In the genomic region with DNA sequence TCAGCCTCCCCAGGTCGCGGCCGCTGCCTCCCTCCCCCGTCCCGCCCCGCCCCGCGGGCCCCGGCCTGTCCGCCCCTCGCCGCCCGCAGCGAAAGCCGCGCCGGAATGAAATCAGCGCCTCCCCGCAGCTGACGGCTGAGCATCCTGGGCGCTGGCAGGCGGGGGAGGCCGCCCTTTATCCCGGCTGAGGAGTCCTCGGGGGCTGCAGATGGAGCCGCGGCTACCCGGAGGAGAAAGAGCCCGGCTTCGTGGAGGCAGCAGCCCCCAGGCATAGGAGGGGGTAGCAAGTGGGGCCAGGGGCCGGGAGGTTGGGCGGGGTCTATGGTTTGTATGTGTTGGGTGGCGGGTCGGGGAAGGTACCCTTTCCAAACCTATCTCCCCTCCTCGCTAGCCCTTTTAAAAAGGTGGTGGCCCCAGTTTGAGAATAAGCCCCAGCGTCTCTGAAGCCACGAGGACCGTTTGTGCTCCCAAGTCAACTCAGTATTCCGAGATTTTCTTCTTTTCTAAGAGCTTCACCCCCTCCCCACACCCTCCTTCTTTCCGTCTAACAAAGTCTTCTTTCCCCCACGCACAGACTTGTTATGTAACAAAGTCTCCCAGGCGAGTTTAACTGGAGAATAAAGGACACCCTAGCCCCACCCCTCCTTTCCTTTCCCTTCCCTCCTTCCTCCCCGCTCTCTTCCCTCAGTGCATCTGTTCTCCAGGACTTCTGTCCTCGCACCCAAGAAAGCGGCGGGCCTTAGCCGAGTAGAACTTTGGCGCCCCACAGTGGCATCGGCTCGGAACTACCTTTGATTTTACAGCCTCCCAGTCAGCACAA, we compare ENCODE assay signal across 1 cellular context.
TF ChIP-seq lines count a peak whose summit lies in the region.

No MANE protein-coding gene starts in this region.

TF ChIP-seq in HEK293, 187 proteins besides CTCF, POLR2A, EP300 and RAD21 (continued from another document and continues in another):
- TF ChIP-seq, protein P1, sequence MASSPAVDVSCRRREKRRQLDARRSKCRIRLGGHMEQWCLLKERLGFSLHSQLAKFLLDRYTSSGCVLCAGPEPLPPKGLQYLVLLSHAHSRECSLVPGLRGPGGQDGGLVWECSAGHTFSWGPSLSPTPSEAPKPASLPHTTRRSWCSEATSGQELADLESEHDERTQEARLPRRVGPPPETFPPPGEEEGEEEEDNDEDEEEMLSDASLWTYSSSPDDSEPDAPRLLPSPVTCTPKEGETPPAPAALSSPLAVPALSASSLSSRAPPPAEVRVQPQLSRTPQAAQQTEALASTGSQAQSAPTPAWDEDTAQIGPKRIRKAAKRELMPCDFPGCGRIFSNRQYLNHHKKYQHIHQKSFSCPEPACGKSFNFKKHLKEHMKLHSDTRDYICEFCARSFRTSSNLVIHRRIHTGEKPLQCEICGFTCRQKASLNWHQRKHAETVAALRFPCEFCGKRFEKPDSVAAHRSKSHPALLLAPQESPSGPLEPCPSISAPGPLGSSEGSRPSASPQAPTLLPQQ (tag by site-specific recombination; IDR thresholded peaks at IDR 0.05) = peak; percentile 93
- TF ChIP-seq TCF7L2 (IDR thresholded peaks at IDR 0.05; ENCODE audit: borderline replicate concordance, low read depth, low read length) = no peak
- TF ChIP-seq ZFP37 (tag by site-specific recombination; IDR thresholded peaks at IDR 0.05) = 0 out of 2 replicates have a peak, but pooled peaks have one; percentile 25
- TF ChIP-seq KLF16 (tag by site-specific recombination; IDR thresholded peaks at IDR 0.05) = 0 out of 2 replicates have a peak, but pooled peaks have one; percentile 36
- no peak for TF ChIP-seq ZSCAN5A (tag by site-specific recombination; IDR thresholded peaks at IDR 0.05)
- peak; percentile 44; the same call in 1 of the 2 replicates for TF ChIP-seq WT1 (tag by site-specific recombination; IDR thresholded peaks at IDR 0.05)
- TF ChIP-seq GLIS1 (tag by site-specific recombination; IDR thresholded peaks at IDR 0.05) = peak; percentile 67
- TF ChIP-seq SCRT2 (tag by site-specific recombination; IDR thresholded peaks at IDR 0.05) = no peak
- TF ChIP-seq ZNF114 (tag by site-specific recombination; IDR thresholded peaks at IDR 0.05) = no peak
- TF ChIP-seq EGR2 (tag by site-specific recombination; IDR thresholded peaks at IDR 0.05; ENCODE audit: low read depth) = peak; percentile 37; the same call in 1 of the 2 replicates
- peak; percentile 83 for TF ChIP-seq PATZ1 (tag by site-specific recombination; IDR thresholded peaks at IDR 0.05)
- peak; percentile 54; the same call in 1 of the 2 replicates for TF ChIP-seq ZNF660 (tag by site-specific recombination; IDR thresholded peaks at IDR 0.05)
- TF ChIP-seq HOXD13 (CRISPR knock-in tag; IDR thresholded peaks at IDR 0.05; ENCODE audit: borderline replicate concordance) = no peak
- TF ChIP-seq ZNF549 (tag by site-specific recombination; IDR thresholded peaks at IDR 0.05) = no peak
- TF ChIP-seq ZNF335 (tag by site-specific recombination; conservative IDR thresholded peaks at IDR 0.05) = peak; percentile 93
- TF ChIP-seq ZNF654 (tag by site-specific recombination; IDR thresholded peaks at IDR 0.05; ENCODE audit: low read depth) = peak; percentile 99
- TF ChIP-seq ZNF514 (tag by site-specific recombination; IDR thresholded peaks at IDR 0.05) = no peak
- TF ChIP-seq ZNF558 (tag by site-specific recombination; IDR thresholded peaks at IDR 0.05) = no peak; the same call in 1 of the 2 replicates
- TF ChIP-seq OVOL3 (tag by site-specific recombination; IDR thresholded peaks at IDR 0.05) = no peak
- peak; percentile 69 for TF ChIP-seq SP2 (tag by site-specific recombination; IDR thresholded peaks at IDR 0.05)
- no peak for TF ChIP-seq BCL11B (tag by site-specific recombination; IDR thresholded peaks at IDR 0.05; ENCODE audit: low read depth)
- no peak; the same call in 1 of the 2 replicates for TF ChIP-seq ZEB2 (tag by site-specific recombination; IDR thresholded peaks at IDR 0.05)
- peak; percentile 26; the same call in 1 of the 2 replicates for TF ChIP-seq ZNF391 (tag by site-specific recombination; IDR thresholded peaks at IDR 0.05; ENCODE audit: borderline replicate concordance, low read depth)
- 0 out of 2 replicates have a peak, but pooled peaks have one; percentile 31 for TF ChIP-seq ZNF501 (tag by site-specific recombination; IDR thresholded peaks at IDR 0.05)
- TF ChIP-seq, protein P2, sequence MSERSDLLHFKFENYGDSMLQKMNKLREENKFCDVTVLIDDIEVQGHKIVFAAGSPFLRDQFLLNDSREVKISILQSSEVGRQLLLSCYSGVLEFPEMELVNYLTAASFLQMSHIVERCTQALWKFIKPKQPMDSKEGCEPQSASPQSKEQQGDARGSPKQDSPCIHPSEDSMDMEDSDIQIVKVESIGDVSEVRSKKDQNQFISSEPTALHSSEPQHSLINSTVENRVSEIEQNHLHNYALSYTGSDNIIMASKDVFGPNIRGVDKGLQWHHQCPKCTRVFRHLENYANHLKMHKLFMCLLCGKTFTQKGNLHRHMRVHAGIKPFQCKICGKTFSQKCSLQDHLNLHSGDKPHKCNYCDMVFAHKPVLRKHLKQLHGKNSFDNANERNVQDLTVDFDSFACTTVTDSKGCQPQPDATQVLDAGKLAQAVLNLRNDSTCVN (tag by site-specific recombination; optimal IDR thresholded peaks at IDR 0.05) = peak; percentile 38
- TF ChIP-seq KLF17 (tag by site-specific recombination; IDR thresholded peaks at IDR 0.05) = 0 out of 2 replicates have a peak, but pooled peaks have one; percentile 45
- TF ChIP-seq ZNF121 (tag by site-specific recombination; IDR thresholded peaks at IDR 0.05) = no peak
- TF ChIP-seq ZBTB17 (tag by site-specific recombination; IDR thresholded peaks at IDR 0.05) = peak; percentile 93
- no peak for TF ChIP-seq YY2 (tag by site-specific recombination; IDR thresholded peaks at IDR 0.05)
- peak; percentile 89 for TF ChIP-seq PRDM1 (tag by site-specific recombination; IDR thresholded peaks at IDR 0.05)
- peak; percentile 8; the same call in 1 of the 2 replicates for TF ChIP-seq KLF1 (tag by site-specific recombination; IDR thresholded peaks at IDR 0.05)
- no peak for TF ChIP-seq KLF10 (tag by site-specific recombination; IDR thresholded peaks at IDR 0.05)
- no peak for TF ChIP-seq ZNF354C (tag by site-specific recombination; IDR thresholded peaks at IDR 0.05; ENCODE audit: borderline replicate concordance, low read depth)
- TF ChIP-seq ZFHX2 (tag by site-specific recombination; conservative IDR thresholded peaks at IDR 0.05) = peak; percentile 22; the same call in 1 of the 2 replicates
- TF ChIP-seq ZNF473 (tag by site-specific recombination; IDR thresholded peaks at IDR 0.05) = no peak
- TF ChIP-seq SCRT1 (tag by site-specific recombination; IDR thresholded peaks at IDR 0.05; ENCODE audit: borderline replicate concordance) = no peak
- TF ChIP-seq GLIS2 (tag by site-specific recombination; IDR thresholded peaks at IDR 0.05) = peak; percentile 85
- no peak for TF ChIP-seq ZNF510 (tag by site-specific recombination; IDR thresholded peaks at IDR 0.05; ENCODE audit: insufficient replicate concordance)
- TF ChIP-seq ZNF394 (tag by site-specific recombination; IDR thresholded peaks at IDR 0.05; ENCODE audit: borderline replicate concordance) = peak; percentile 44; the same call in 1 of the 2 replicates
- TF ChIP-seq MZF1 (tag by site-specific recombination; IDR thresholded peaks at IDR 0.05; ENCODE audit: borderline replicate concordance) = no peak
- TF ChIP-seq ZFP69B (tag by site-specific recombination; IDR thresholded peaks at IDR 0.05) = peak; percentile 84
- TF ChIP-seq REST (tag by site-specific recombination; IDR thresholded peaks at IDR 0.05) = peak; percentile 49; the same call in 1 of the 2 replicates
- 0 out of 2 replicates have a peak, but pooled peaks have one; percentile 45 for TF ChIP-seq ZNF600 (tag by site-specific recombination; IDR thresholded peaks at IDR 0.05)
- TF ChIP-seq ZNF366 (tag by site-specific recombination; conservative IDR thresholded peaks at IDR 0.05) = peak; percentile 99
- TF ChIP-seq ZNF76 (tag by site-specific recombination; IDR thresholded peaks at IDR 0.05; ENCODE audit: borderline replicate concordance, low read depth) = peak; percentile 61
- TF ChIP-seq, protein P3, sequence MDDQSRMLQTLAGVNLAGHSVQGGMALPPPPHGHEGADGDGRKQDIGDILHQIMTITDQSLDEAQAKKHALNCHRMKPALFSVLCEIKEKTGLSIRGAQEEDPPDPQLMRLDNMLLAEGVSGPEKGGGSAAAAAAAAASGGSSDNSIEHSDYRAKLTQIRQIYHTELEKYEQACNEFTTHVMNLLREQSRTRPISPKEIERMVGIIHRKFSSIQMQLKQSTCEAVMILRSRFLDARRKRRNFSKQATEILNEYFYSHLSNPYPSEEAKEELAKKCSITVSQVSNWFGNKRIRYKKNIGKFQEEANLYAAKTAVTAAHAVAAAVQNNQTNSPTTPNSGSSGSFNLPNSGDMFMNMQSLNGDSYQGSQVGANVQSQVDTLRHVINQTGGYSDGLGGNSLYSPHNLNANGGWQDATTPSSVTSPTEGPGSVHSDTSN (CRISPR knock-in tag; IDR thresholded peaks at IDR 0.05) = no peak
- TF ChIP-seq ZBTB8A (tag by site-specific recombination; IDR thresholded peaks at IDR 0.05) = peak; percentile 75
- TF ChIP-seq, protein P4, sequence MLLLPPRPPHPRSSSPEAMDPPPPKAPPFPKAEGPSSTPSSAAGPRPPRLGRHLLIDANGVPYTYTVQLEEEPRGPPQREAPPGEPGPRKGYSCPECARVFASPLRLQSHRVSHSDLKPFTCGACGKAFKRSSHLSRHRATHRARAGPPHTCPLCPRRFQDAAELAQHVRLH (tag by site-specific recombination; IDR thresholded peaks at IDR 0.05) = no peak
- TF ChIP-seq ZNF138 (tag by site-specific recombination; IDR thresholded peaks at IDR 0.05; ENCODE audit: borderline replicate concordance) = no peak
- TF ChIP-seq IKZF3 (tag by site-specific recombination; IDR thresholded peaks at IDR 0.05) = peak; percentile 98
- no peak for TF ChIP-seq ZNF677 (tag by site-specific recombination; IDR thresholded peaks at IDR 0.05)
- TF ChIP-seq ZNF561 (tag by site-specific recombination; IDR thresholded peaks at IDR 0.05; ENCODE audit: borderline replicate concordance) = peak; percentile 22; the same call in 1 of the 2 replicates
- 0 out of 2 replicates have a peak, but pooled peaks have one; percentile 32 for TF ChIP-seq ZNF202 (tag by site-specific recombination; IDR thresholded peaks at IDR 0.05; ENCODE audit: borderline replicate concordance)
- no peak for TF ChIP-seq GLI4 (tag by site-specific recombination; IDR thresholded peaks at IDR 0.05)
- TF ChIP-seq ZNF610 (tag by site-specific recombination; IDR thresholded peaks at IDR 0.05; ENCODE audit: borderline replicate concordance) = no peak
- peak; percentile 40; the same call in 1 of the 2 replicates for TF ChIP-seq ZNF24 (tag by site-specific recombination; IDR thresholded peaks at IDR 0.05)
- peak; percentile 51; the same call in 1 of the 2 replicates for TF ChIP-seq ZIC2 (tag by site-specific recombination; IDR thresholded peaks at IDR 0.05)
- peak; percentile 87 for TF ChIP-seq ZNF2 (tag by site-specific recombination; IDR thresholded peaks at IDR 0.05)
